Comparison of ENCODE assay signal across 29 cellular contexts in the genomic region with DNA sequence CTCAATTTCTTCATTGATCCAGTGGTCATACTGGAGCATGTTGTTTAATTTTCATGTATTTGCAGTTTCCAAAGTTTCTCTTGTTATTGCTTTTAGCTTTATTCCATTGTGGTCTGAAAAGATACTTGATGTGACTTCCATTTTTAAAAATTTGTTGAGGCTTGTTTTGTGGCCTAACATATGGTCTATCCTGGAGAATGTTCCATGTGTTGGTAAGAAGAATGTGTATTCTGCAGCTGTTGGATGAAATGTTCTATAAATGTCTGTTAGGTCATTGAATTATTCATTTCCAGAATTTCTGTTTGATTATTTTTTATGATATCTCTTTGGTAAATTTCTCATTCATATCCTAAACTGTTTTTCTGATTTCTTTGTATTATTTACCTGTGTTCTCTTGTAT.
DNase-seq lines count a peak whose midpoint lies in the region; ATAC-seq, FAIRE-seq and TF ChIP-seq lines count a peak whose summit lies in the region.
"Had no signal": no experiment of that assay in that cellular context is flagged by ENCODE, and none has a peak within 500 bp of the region (broad histone marks: within the 10 kb centered on the region; RNA-seq: fewer than 3 reads in every experiment).

No MANE protein-coding gene starts in this region.

- H3K36me3 Mint-ChIP-seq in activated CD4-positive, alpha-beta T cell treated with anti-CD3 and anti-CD28 coated beads for 36 hours (ENCODE audit: low read depth), result peaks cover 2% of the 10 kb centered on the region
- no peaks in the 10 kb centered on the region for H3K36me3 Mint-ChIP-seq in activated naive CD8-positive, alpha-beta T cell treated with anti-CD3 and anti-CD28 coated beads, Interleukin-2, amount 50 U/mL, for 24 hours (ENCODE audit: low read depth)
- peaks cover 1% of the 10 kb centered on the region for H3K36me3 Mint-ChIP-seq in activated naive CD8-positive, alpha-beta T cell treated with anti-CD3 and anti-CD28 coated beads for 36 hours
- peaks cover 20% of the 10 kb centered on the region for H3K36me3 Mint-ChIP-seq in T-helper 2 cell treated with Interferon-gamma antibody and Interleukin-4, amounts not matched to agents 5 μg/mL and 100 μg/mL, for 36 hours (ENCODE audit: low read depth)
- H3K36me3 Mint-ChIP-seq: CD14-positive monocyte; CD8-positive, alpha-beta memory T cell had no signal

- H3K4me1 Mint-ChIP-seq in activated CD4-positive, alpha-beta T cell treated with anti-CD3 and anti-CD28 coated beads for 36 hours, result peaks cover 32% of the 10 kb centered on the region
- peaks cover 52% of the 10 kb centered on the region for H3K4me1 Mint-ChIP-seq in activated naive CD8-positive, alpha-beta T cell treated with anti-CD3 and anti-CD28 coated beads, Interleukin-2, amount 50 U/mL, for 24 hours
- H3K4me1 Mint-ChIP-seq in activated naive CD8-positive, alpha-beta T cell treated with anti-CD3 and anti-CD28 coated beads for 36 hours, result peaks cover 27% of the 10 kb centered on the region
- H3K4me1 Mint-ChIP-seq in T-helper 2 cell treated with Interferon-gamma antibody and Interleukin-4, amounts not matched to agents 5 μg/mL and 100 μg/mL, for 36 hours (ENCODE audit: low read depth), result peaks cover 73% of the 10 kb centered on the region
- H3K4me1 Mint-ChIP-seq: CD8-positive, alpha-beta memory T cell had no signal

- intact Hi-C loops in activated CD4-positive, alpha-beta T cell treated with anti-CD3 and anti-CD28 coated beads for 36 hours (cut with DNase I, micrococcal nuclease), result loop anchor here (5.0 to 10.0 kb wide), 5 partner anchors 78 to 1496 kb away; a partner anchor contains a TSS
- intact Hi-C loops in pancreas (cut with DNase I), result loop anchor here in 2 of 3 donors (10.0 kb wide), 1 partner anchor 636 kb away; no protein-coding TSS in a partner anchor

- CTCF ChIA-PET in activated CD4-positive, alpha-beta T cell treated with anti-CD3 and anti-CD28 coated beads for 36 hours (lab: Charles Lee), result interaction anchor here (0.6 kb wide), 1 partner anchor 1924 kb away, joined by 3 read pairs; no protein-coding TSS in a partner anchor

- no peak overlapping the region for H3K4me3 ChIP-seq in pancreas
- H3K4me3 ChIP-seq: GM23248, Peyer's patch had no signal

- POLR2A ChIA-PET in activated CD4-positive, alpha-beta T cell treated with anti-CD3 and anti-CD28 coated beads for 36 hours (lab: Charles Lee), result no interaction called here

- no peaks in the 10 kb centered on the region for H3K4me1 ChIP-seq in pancreas
- H3K4me1 ChIP-seq: Peyer's patch had no signal

- H3K27me3 Mint-ChIP-seq in activated CD4-positive, alpha-beta T cell treated with anti-CD3 and anti-CD28 coated beads for 36 hours, result peaks cover 1% of the 10 kb centered on the region
- no peaks in the 10 kb centered on the region for H3K27me3 Mint-ChIP-seq in activated naive CD8-positive, alpha-beta T cell treated with anti-CD3 and anti-CD28 coated beads, Interleukin-2, amount 50 U/mL, for 24 hours
- H3K27me3 Mint-ChIP-seq in activated naive CD8-positive, alpha-beta T cell treated with anti-CD3 and anti-CD28 coated beads for 36 hours, result peaks cover 4% of the 10 kb centered on the region
- H3K27me3 Mint-ChIP-seq in T-helper 2 cell treated with Interferon-gamma antibody and Interleukin-4, amounts not matched to agents 5 μg/mL and 100 μg/mL, for 36 hours (ENCODE audit: low read depth), result no peaks in the 10 kb centered on the region

- no peaks in the 10 kb centered on the region for H3K9me3 Mint-ChIP-seq in activated CD4-positive, alpha-beta T cell treated with anti-CD3 and anti-CD28 coated beads for 36 hours (ENCODE audit: low read depth)
- no peaks in the 10 kb centered on the region for H3K9me3 Mint-ChIP-seq in activated naive CD8-positive, alpha-beta T cell treated with anti-CD3 and anti-CD28 coated beads, Interleukin-2, amount 50 U/mL, for 24 hours
- H3K9me3 Mint-ChIP-seq in activated naive CD8-positive, alpha-beta T cell treated with anti-CD3 and anti-CD28 coated beads for 36 hours, result no peaks in the 10 kb centered on the region
- H3K9me3 Mint-ChIP-seq in T-helper 2 cell treated with Interferon-gamma antibody and Interleukin-4, amounts not matched to agents 5 μg/mL and 100 μg/mL, for 36 hours, result no peaks in the 10 kb centered on the region
- H3K9me3 Mint-ChIP-seq: CD8-positive, alpha-beta memory T cell had no signal

- FAIRE-seq in pancreas (lab: Jason Lieb, UNC) (peak; percentile 20), HTR-8/SVneo (lab: Jason Lieb, UNC) (no peak)
- FAIRE-seq: GM12892 had no signal

- no peak for ATAC-seq in activated CD4-positive, alpha-beta T cell treated with anti-CD3 and anti-CD28 coated beads for 36 hours
- ATAC-seq in activated naive CD8-positive, alpha-beta T cell treated with anti-CD3 and anti-CD28 coated beads, Interleukin-2, amount 50 U/mL, for 24 hours, result no peak
- ATAC-seq in pancreas, result no peak
- ATAC-seq in GM19023 (IDR thresholded peaks at IDR 0.05; ENCODE audit: unreplicated experiment), result no peak

- H3K9me3 ChIP-seq in pancreas, result no peaks in the 10 kb centered on the region
- H3K9me3 ChIP-seq: BE2C, Peyer's patch had no signal

- peak overlapping the region; percentile 35 for H3K27ac Mint-ChIP-seq in activated CD4-positive, alpha-beta T cell treated with anti-CD3 and anti-CD28 coated beads for 36 hours
- peak overlapping the region; percentile 28 for H3K27ac Mint-ChIP-seq in activated naive CD8-positive, alpha-beta T cell treated with anti-CD3 and anti-CD28 coated beads, Interleukin-2, amount 50 U/mL, for 24 hours
- no peak overlapping the region for H3K27ac Mint-ChIP-seq in activated naive CD8-positive, alpha-beta T cell treated with anti-CD3 and anti-CD28 coated beads for 36 hours
- H3K27ac Mint-ChIP-seq in T-helper 2 cell treated with Interferon-gamma antibody and Interleukin-4, amounts not matched to agents 5 μg/mL and 100 μg/mL, for 36 hours, result peak overlapping the region; percentile 80
- H3K27ac Mint-ChIP-seq: CD8-positive, alpha-beta memory T cell; H9 had no signal

- no peaks in the 10 kb centered on the region for H3K36me3 ChIP-seq in pancreas
- H3K36me3 ChIP-seq: BE2C, Peyer's patch had no signal

- no peak for TF ChIP-seq CTCF in pancreas (IDR thresholded peaks at IDR 0.05)

- DNase-seq in activated CD4-positive, alpha-beta T cell treated with anti-CD3 and anti-CD28 coated beads for 36 hours, result no peak
- DNase-seq in activated CD4-positive, alpha-beta T cell treated with anti-CD3 and anti-CD28 coated beads for 1 hour, result no peak
- no peak for DNase-seq in activated naive CD8-positive, alpha-beta T cell treated with anti-CD3 and anti-CD28 coated beads, Interleukin-2, amount 50 U/mL, for 24 hours
- no peak for DNase-seq in activated naive CD8-positive, alpha-beta T cell treated with anti-CD3 and anti-CD28 coated beads for 36 hours
- DNase-seq in T-helper 2 cell treated with Interferon-gamma antibody and Interleukin-4, amounts not matched to agents 5 μg/mL and 100 μg/mL, for 36 hours (ENCODE audit: low spot score), result no peak
- DNase-seq in pancreas (no peak), HTR-8/SVneo (ENCODE audit: insufficient read length, low spot score) (no peak)
- DNase-seq: 8988T; ACHN; BE2C; CD8-positive, alpha-beta memory T cell; DMS 273 treated with DMSO at 0.1 percent for 48 hours; DMS79; GM23248; H9; KBM-7; NCI-H1048; NCI-H1417 treated with DMSO at 0.1 percent for 48 hours; NCI-H1694 treated with DMSO at 0.1 percent for 48 hours; NCI-H2081; NCI-H2227 treated with DMSO at 0.1 percent for 48 hours; NCI-H510A; NCI-H69; OCI-M1; Peyer's patch; SHP77 treated with DMSO at 0.1 percent for 48 hours had no signal

- H3K27me3 ChIP-seq in pancreas, result no peaks in the 10 kb centered on the region
- H3K27me3 ChIP-seq: BE2C, Peyer's patch had no signal

- H3K4me3 Mint-ChIP-seq in activated CD4-positive, alpha-beta T cell treated with anti-CD3 and anti-CD28 coated beads for 36 hours, result peak overlapping the region; percentile 67
- peak overlapping the region; percentile 52 for H3K4me3 Mint-ChIP-seq in activated naive CD8-positive, alpha-beta T cell treated with anti-CD3 and anti-CD28 coated beads, Interleukin-2, amount 50 U/mL, for 24 hours
- H3K4me3 Mint-ChIP-seq in activated naive CD8-positive, alpha-beta T cell treated with anti-CD3 and anti-CD28 coated beads for 36 hours, result no peak overlapping the region
- peak overlapping the region; percentile 90 for H3K4me3 Mint-ChIP-seq in T-helper 2 cell treated with Interferon-gamma antibody and Interleukin-4, amounts not matched to agents 5 μg/mL and 100 μg/mL, for 36 hours
- H3K4me3 Mint-ChIP-seq: CD14-positive monocyte; CD8-positive, alpha-beta memory T cell; H9 had no signal

- H3K27ac ChIP-seq in pancreas, result no peak overlapping the region
- H3K27ac ChIP-seq: GM23248, Peyer's patch had no signal
